In the genomic region with DNA sequence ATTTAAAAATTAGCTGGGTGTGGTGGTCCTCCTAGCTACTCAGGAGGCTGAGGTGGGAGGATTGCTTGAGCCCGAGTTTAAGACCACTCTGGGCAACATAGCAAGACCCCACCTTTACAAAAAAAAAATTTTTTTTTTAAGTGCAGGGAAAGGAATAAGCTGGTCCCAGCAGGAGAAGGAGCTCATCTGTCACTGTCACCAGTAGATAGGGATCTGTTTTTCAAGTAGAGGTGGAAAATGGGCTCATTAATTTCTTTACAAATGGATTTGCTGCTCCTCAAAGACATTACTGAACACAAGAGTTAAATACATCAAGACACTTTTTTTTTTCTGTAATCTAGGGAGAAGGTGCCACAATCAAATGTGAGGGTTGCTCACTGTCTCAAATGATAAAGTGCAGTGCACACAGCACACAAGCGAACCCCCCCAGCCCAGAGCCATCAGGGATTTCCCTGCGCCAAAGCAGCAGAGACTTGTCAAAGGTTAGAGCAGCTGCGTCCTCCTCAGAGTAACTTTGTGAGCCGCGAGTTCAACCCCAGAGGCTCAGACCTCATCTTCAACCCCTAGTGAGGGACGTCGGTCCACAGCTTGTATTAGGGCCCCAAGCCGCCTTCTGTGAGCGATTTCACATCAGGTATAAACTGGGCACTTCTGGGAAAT, we compare ENCODE assay signal across 1 cellular context.
TF ChIP-seq lines count a peak whose summit lies in the region.

No MANE protein-coding gene starts in this region.

TF ChIP-seq in GM23338, 12 proteins besides CTCF, POLR2A, EP300 and RAD21 (continued from another document):
- TF ChIP-seq JUNB (IDR thresholded peaks at IDR 0.05; ENCODE audit: unreplicated experiment) (no peak), STAT1 (IDR thresholded peaks at IDR 0.05; ENCODE audit: unreplicated experiment) (no peak), ZNF331 (CRISPR knock-in tag; IDR thresholded peaks at IDR 0.05; ENCODE audit: low read depth) (no peak), NANOG (IDR thresholded peaks at IDR 0.05; ENCODE audit: borderline replicate concordance) (no peak), POLR2AphosphoS5 (IDR thresholded peaks at IDR 0.05; ENCODE audit: low read depth) (no peak), EZH2phosphoT487 (IDR thresholded peaks at IDR 0.05; ENCODE audit: unreplicated experiment) (no peak), CREB1 (CRISPR knock-in tag; IDR thresholded peaks at IDR 0.05; ENCODE audit: low read depth) (no peak), EZH2 (IDR thresholded peaks at IDR 0.05; ENCODE audit: low read depth, unreplicated experiment) (no peak), ETS1 (IDR thresholded peaks at IDR 0.05) (no peak)
- TF ChIP-seq, protein P1, sequence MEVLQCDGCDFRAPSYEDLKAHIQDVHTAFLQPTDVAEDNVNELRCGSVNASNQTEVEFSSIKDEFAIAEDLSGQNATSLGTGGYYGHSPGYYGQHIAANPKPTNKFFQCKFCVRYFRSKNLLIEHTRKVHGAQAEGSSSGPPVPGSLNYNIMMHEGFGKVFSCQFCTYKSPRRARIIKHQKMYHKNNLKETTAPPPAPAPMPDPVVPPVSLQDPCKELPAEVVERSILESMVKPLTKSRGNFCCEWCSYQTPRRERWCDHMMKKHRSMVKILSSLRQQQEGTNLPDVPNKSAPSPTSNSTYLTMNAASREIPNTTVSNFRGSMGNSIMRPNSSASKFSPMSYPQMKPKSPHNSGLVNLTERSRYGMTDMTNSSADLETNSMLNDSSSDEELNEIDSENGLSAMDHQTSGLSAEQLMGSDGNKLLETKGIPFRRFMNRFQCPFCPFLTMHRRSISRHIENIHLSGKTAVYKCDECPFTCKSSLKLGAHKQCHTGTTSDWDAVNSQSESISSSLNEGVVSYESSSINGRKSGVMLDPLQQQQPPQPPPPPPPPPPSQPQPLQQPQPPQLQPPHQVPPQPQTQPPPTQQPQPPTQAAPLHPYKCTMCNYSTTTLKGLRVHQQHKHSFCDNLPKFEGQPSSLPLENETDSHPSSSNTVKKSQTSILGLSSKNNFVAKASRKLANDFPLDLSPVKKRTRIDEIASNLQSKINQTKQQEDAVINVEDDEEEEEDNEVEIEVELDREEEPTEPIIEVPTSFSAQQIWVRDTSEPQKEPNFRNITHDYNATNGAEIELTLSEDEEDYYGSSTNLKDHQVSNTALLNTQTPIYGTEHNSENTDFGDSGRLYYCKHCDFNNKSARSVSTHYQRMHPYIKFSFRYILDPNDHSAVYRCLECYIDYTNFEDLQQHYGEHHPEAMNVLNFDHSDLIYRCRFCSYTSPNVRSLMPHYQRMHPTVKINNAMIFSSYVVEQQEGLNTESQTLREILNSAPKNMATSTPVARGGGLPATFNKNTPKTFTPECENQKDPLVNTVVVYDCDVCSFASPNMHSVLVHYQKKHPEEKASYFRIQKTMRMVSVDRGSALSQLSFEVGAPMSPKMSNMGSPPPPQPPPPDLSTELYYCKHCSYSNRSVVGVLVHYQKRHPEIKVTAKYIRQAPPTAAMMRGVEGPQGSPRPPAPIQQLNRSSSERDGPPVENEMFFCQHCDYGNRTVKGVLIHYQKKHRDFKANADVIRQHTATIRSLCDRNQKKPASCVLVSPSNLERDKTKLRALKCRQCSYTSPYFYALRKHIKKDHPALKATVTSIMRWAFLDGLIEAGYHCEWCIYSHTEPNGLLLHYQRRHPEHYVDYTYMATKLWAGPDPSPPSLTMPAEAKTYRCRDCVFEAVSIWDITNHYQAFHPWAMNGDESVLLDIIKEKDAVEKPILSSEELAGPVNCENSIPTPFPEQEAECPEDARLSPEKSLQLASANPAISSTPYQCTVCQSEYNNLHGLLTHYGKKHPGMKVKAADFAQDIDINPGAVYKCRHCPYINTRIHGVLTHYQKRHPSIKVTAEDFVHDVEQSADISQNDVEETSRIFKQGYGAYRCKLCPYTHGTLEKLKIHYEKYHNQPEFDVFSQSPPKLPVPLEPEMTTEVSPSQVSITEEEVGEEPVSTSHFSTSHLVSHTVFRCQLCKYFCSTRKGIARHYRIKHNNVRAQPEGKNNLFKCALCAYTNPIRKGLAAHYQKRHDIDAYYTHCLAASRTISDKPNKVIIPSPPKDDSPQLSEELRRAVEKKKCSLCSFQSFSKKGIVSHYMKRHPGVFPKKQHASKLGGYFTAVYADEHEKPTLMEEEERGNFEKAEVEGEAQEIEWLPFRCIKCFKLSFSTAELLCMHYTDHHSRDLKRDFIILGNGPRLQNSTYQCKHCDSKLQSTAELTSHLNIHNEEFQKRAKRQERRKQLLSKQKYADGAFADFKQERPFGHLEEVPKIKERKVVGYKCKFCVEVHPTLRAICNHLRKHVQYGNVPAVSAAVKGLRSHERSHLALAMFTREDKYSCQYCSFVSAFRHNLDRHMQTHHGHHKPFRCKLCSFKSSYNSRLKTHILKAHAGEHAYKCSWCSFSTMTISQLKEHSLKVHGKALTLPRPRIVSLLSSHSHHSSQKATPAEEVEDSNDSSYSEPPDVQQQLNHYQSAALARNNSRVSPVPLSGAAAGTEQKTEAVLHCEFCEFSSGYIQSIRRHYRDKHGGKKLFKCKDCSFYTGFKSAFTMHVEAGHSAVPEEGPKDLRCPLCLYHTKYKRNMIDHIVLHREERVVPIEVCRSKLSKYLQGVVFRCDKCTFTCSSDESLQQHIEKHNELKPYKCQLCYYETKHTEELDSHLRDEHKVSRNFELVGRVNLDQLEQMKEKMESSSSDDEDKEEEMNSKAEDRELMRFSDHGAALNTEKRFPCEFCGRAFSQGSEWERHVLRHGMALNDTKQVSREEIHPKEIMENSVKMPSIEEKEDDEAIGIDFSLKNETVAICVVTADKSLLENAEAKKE (CRISPR knock-in tag; IDR thresholded peaks at IDR 0.05) = no peak
